ENCODE assay signal across 1 cellular context in the genomic region with DNA sequence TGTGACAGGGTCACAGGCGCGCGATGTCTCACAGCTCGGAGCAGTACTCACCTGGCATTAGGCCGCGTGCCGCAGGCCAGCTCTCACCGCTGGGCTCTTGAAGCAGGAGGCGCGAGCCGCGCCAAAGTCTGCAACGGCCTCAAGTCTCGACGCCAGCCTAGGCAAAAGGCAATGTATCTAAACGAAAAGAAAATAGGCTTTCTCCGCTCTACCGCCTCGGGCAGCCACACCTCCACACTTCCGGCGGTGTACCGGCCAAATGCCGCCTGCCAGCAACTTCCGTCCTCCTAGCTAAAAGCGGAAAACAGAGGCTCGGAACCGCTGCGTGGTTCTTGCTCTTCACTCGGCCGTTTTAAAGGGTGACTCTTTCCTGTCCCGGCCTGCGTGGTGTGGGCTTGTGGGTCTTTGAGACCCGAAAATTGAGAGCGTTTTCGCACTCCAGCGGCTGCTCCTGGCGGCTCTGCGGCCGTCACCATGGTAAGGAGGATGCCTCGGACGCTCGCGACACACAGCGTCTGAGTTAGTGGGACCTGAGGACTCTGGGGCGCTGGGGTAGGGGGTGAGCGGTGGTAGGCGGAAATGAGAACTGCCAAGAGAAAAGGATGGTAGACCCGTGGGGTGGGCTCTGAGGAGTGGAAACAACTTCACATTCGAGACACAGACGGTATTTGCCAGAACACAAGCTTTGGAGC.
TF ChIP-seq lines count a peak whose summit lies in the region.

A gene with protein sequence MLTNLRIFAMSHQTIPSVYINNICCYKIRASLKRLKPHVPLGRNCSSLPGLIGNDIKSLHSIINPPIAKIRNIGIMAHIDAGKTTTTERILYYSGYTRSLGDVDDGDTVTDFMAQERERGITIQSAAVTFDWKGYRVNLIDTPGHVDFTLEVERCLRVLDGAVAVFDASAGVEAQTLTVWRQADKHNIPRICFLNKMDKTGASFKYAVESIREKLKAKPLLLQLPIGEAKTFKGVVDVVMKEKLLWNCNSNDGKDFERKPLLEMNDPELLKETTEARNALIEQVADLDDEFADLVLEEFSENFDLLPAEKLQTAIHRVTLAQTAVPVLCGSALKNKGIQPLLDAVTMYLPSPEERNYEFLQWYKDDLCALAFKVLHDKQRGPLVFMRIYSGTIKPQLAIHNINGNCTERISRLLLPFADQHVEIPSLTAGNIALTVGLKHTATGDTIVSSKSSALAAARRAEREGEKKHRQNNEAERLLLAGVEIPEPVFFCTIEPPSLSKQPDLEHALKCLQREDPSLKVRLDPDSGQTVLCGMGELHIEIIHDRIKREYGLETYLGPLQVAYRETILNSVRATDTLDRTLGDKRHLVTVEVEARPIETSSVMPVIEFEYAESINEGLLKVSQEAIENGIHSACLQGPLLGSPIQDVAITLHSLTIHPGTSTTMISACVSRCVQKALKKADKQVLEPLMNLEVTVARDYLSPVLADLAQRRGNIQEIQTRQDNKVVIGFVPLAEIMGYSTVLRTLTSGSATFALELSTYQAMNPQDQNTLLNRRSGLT (minus strand): TSS at position 231 of the 692 bp plus-strand sequence. CDS start 3,375 bp downstream, outside the sequence.
Gene NSA2 (plus strand): TSS at position 363 of the 692 bp plus-strand sequence. CDS start 112 bp downstream, at position 475.

TF ChIP-seq in HepG2, 621 proteins besides CTCF, POLR2A, EP300 and RAD21 (continued from another document and continues in another):
- TF ChIP-seq, protein P1, sequence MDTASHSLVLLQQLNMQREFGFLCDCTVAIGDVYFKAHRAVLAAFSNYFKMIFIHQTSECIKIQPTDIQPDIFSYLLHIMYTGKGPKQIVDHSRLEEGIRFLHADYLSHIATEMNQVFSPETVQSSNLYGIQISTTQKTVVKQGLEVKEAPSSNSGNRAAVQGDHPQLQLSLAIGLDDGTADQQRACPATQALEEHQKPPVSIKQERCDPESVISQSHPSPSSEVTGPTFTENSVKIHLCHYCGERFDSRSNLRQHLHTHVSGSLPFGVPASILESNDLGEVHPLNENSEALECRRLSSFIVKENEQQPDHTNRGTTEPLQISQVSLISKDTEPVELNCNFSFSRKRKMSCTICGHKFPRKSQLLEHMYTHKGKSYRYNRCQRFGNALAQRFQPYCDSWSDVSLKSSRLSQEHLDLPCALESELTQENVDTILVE (CRISPR knock-in tag; IDR thresholded peaks at IDR 0.05): peak; percentile 91
- TF ChIP-seq RXRB (CRISPR knock-in tag; IDR thresholded peaks at IDR 0.05; ENCODE audit: borderline replicate concordance): peak; percentile 44
- TF ChIP-seq ASH2L (IDR thresholded peaks at IDR 0.05; ENCODE audit: insufficient read length, low read depth, low read length): peak; percentile 100
- peak; percentile 66 for TF ChIP-seq ZSCAN9 (CRISPR knock-in tag; IDR thresholded peaks at IDR 0.05; ENCODE audit: borderline replicate concordance)
- TF ChIP-seq ZNF549 (CRISPR knock-in tag; IDR thresholded peaks at IDR 0.05): no peak
- TF ChIP-seq ZXDC (CRISPR knock-in tag; IDR thresholded peaks at IDR 0.05): 0 out of 2 replicates have a peak, but pooled peaks have one; percentile 16
- TF ChIP-seq ZNF460 (CRISPR knock-in tag; IDR thresholded peaks at IDR 0.05; ENCODE audit: borderline replicate concordance): no peak; the same call in 1 of the 2 replicates
- TF ChIP-seq, protein P2, sequence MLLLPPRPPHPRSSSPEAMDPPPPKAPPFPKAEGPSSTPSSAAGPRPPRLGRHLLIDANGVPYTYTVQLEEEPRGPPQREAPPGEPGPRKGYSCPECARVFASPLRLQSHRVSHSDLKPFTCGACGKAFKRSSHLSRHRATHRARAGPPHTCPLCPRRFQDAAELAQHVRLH (CRISPR knock-in tag; IDR thresholded peaks at IDR 0.05; ENCODE audit: borderline replicate concordance, low read depth): peak; percentile 82; the same call in 1 of the 2 replicates
- TF ChIP-seq ZFYVE20 (CRISPR knock-in tag; IDR thresholded peaks at IDR 0.05; ENCODE audit: borderline replicate concordance, low read depth): no peak
- no peak for TF ChIP-seq PAX8 (CRISPR knock-in tag; IDR thresholded peaks at IDR 0.05; ENCODE audit: borderline replicate concordance)
- TF ChIP-seq, protein P3, sequence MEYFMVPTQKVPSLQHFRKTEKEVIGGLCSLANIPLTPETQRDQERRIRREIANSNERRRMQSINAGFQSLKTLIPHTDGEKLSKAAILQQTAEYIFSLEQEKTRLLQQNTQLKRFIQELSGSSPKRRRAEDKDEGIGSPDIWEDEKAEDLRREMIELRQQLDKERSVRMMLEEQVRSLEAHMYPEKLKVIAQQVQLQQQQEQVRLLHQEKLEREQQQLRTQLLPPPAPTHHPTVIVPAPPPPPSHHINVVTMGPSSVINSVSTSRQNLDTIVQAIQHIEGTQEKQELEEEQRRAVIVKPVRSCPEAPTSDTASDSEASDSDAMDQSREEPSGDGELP (IDR thresholded peaks at IDR 0.05; ENCODE audit: borderline replicate concordance, low read depth): peak; percentile 53; the same call in 1 of the 2 replicates
- TF ChIP-seq THAP11 (CRISPR knock-in tag; IDR thresholded peaks at IDR 0.05): peak; percentile 95
- peak; percentile 78; the same call in 1 of the 2 replicates for TF ChIP-seq KDM5B (CRISPR knock-in tag; IDR thresholded peaks at IDR 0.05; ENCODE audit: borderline replicate concordance)
- TF ChIP-seq ZNF484 (CRISPR knock-in tag; IDR thresholded peaks at IDR 0.05; ENCODE audit: borderline replicate concordance, low read depth): peak; percentile 68; the same call in 1 of the 2 replicates
- TF ChIP-seq SMAD3 (CRISPR knock-in tag; IDR thresholded peaks at IDR 0.05): peak; percentile 97
- TF ChIP-seq HNRNPLL (IDR thresholded peaks at IDR 0.05; ENCODE audit: low read depth, low read length, poor library complexity, severe bottlenecking): peak; percentile 59
- TF ChIP-seq KLF9 (CRISPR knock-in tag; IDR thresholded peaks at IDR 0.05; ENCODE audit: low read depth): peak; percentile 79; the same call in 1 of the 2 replicates
- no peak for TF ChIP-seq SRSF9 (IDR thresholded peaks at IDR 0.05; ENCODE audit: borderline replicate concordance, insufficient read depth, low read depth, low read length, poor library complexity, severe bottlenecking)
- peak; percentile 74; the same call in 1 of the 2 replicates for TF ChIP-seq ZNF256 (CRISPR knock-in tag; conservative IDR thresholded peaks at IDR 0.05)
- no peak for TF ChIP-seq ZNF432 (CRISPR knock-in tag; IDR thresholded peaks at IDR 0.05; ENCODE audit: borderline replicate concordance)
- TF ChIP-seq BORCS8-MEF2B (CRISPR knock-in tag; IDR thresholded peaks at IDR 0.05): peak; percentile 81
- peak; percentile 72; the same call in 1 of the 2 replicates for TF ChIP-seq SMAD1 (CRISPR knock-in tag; IDR thresholded peaks at IDR 0.05; ENCODE audit: borderline replicate concordance, low read depth)
- 0 out of 2 replicates have a peak, but pooled peaks have one; percentile 26 for TF ChIP-seq PPARG (CRISPR knock-in tag; conservative IDR thresholded peaks at IDR 0.05)
- 0 out of 2 replicates have a peak, but pooled peaks have one; percentile 41 for TF ChIP-seq ZNF383 (CRISPR knock-in tag; IDR thresholded peaks at IDR 0.05; ENCODE audit: borderline replicate concordance)
- TF ChIP-seq HES4 (CRISPR knock-in tag; IDR thresholded peaks at IDR 0.05; ENCODE audit: borderline replicate concordance): peak; percentile 78
- no peak for TF ChIP-seq ZC3H13 (CRISPR knock-in tag; IDR thresholded peaks at IDR 0.05)
- TF ChIP-seq, protein P4, sequence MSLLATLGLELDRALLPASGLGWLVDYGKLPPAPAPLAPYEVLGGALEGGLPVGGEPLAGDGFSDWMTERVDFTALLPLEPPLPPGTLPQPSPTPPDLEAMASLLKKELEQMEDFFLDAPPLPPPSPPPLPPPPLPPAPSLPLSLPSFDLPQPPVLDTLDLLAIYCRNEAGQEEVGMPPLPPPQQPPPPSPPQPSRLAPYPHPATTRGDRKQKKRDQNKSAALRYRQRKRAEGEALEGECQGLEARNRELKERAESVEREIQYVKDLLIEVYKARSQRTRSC (CRISPR knock-in tag; IDR thresholded peaks at IDR 0.05; ENCODE audit: low read depth): peak; percentile 86; the same call in 1 of the 2 replicates
- TF ChIP-seq E2F5 (CRISPR knock-in tag; conservative IDR thresholded peaks at IDR 0.05): peak; percentile 24
- no peak for TF ChIP-seq JARID2 (CRISPR knock-in tag; IDR thresholded peaks at IDR 0.05; ENCODE audit: insufficient replicate concordance)
- peak; percentile 93 for TF ChIP-seq THAP7 (CRISPR knock-in tag; IDR thresholded peaks at IDR 0.05)
- peak; percentile 89 for TF ChIP-seq SPEN (CRISPR knock-in tag; IDR thresholded peaks at IDR 0.05; ENCODE audit: low read depth)
- TF ChIP-seq ZNF784 (CRISPR knock-in tag; IDR thresholded peaks at IDR 0.05; ENCODE audit: borderline replicate concordance): peak; percentile 92
- no peak for TF ChIP-seq FOXO1 (CRISPR knock-in tag; IDR thresholded peaks at IDR 0.05)
- TF ChIP-seq GFI1 (CRISPR knock-in tag; IDR thresholded peaks at IDR 0.05; ENCODE audit: borderline replicate concordance): peak; percentile 77
- TF ChIP-seq ZFP41 (CRISPR knock-in tag; IDR thresholded peaks at IDR 0.05; ENCODE audit: borderline replicate concordance): peak; percentile 70; the same call in 1 of the 2 replicates
- TF ChIP-seq KDM6A (CRISPR knock-in tag; IDR thresholded peaks at IDR 0.05; ENCODE audit: low read depth): peak; percentile 34; the same call in 1 of the 2 replicates
- TF ChIP-seq ZNF3 (CRISPR knock-in tag; IDR thresholded peaks at IDR 0.05): no peak
- TF ChIP-seq HNRNPUL1 (IDR thresholded peaks at IDR 0.05; ENCODE audit: low read depth, low read length): no peak
- peak; percentile 81 for TF ChIP-seq HCFC1 (IDR thresholded peaks at IDR 0.05; ENCODE audit: low read depth, low read length)
- TF ChIP-seq, protein P5, sequence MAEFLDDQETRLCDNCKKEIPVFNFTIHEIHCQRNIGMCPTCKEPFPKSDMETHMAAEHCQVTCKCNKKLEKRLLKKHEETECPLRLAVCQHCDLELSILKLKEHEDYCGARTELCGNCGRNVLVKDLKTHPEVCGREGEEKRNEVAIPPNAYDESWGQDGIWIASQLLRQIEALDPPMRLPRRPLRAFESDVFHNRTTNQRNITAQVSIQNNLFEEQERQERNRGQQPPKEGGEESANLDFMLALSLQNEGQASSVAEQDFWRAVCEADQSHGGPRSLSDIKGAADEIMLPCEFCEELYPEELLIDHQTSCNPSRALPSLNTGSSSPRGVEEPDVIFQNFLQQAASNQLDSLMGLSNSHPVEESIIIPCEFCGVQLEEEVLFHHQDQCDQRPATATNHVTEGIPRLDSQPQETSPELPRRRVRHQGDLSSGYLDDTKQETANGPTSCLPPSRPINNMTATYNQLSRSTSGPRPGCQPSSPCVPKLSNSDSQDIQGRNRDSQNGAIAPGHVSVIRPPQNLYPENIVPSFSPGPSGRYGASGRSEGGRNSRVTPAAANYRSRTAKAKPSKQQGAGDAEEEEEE (CRISPR knock-in tag; IDR thresholded peaks at IDR 0.05; ENCODE audit: borderline replicate concordance): peak; percentile 93; the same call in 1 of the 2 replicates
- TF ChIP-seq, protein P6, sequence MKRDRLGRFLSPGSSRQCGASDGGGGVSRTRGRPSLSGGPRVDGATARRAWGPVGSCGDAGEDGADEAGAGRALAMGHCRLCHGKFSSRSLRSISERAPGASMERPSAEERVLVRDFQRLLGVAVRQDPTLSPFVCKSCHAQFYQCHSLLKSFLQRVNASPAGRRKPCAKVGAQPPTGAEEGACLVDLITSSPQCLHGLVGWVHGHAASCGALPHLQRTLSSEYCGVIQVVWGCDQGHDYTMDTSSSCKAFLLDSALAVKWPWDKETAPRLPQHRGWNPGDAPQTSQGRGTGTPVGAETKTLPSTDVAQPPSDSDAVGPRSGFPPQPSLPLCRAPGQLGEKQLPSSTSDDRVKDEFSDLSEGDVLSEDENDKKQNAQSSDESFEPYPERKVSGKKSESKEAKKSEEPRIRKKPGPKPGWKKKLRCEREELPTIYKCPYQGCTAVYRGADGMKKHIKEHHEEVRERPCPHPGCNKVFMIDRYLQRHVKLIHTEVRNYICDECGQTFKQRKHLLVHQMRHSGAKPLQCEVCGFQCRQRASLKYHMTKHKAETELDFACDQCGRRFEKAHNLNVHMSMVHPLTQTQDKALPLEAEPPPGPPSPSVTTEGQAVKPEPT (CRISPR knock-in tag; IDR thresholded peaks at IDR 0.05; ENCODE audit: low read depth): peak; percentile 91
- peak; percentile 58 for TF ChIP-seq TBX2 (CRISPR knock-in tag; IDR thresholded peaks at IDR 0.05; ENCODE audit: borderline replicate concordance)
